In genomic region chr22:32411829-32412592, GRCh38 we compare ENCODE assay signal across 8 cellular contexts. TPM values are rescaled to one million over a fixed set of nuclear protein-coding genes. Genes with fewer than 3 reads are reported as not detected.
DNase-seq lines count a peak whose midpoint lies in the region; ATAC-seq and TF ChIP-seq lines count a peak whose summit lies in the region.

RTCB (minus strand) TSS chr22:32412247; CDS start chr22:32412156, 91 bp downstream.

- TF ChIP-seq POLR2A in Raji (IDR thresholded peaks at IDR 0.05; ENCODE audit: insufficient read depth, low read depth, low read length), result peak; percentile 68

- H3K27ac Mint-ChIP-seq in CD8-positive, alpha-beta memory T cell, result peak within 1 kb of the TSS; percentile 83 to 98 (median 94)
- H3K27ac Mint-ChIP-seq in naive thymus-derived CD4-positive, alpha-beta T cell, result peak within 1 kb of the TSS; percentile 90 to 98 (median 96)
- H3K27ac Mint-ChIP-seq in stimulated activated effector memory CD8-positive, alpha-beta T cell treated with anti-CD3 and anti-CD28 coated beads, Interleukin-12 subunit alpha, Interleukin-12 subunit beta, amount 100 ng/mL, for 72 hours, result peak within 1 kb of the TSS; percentile 95

- peaks cover 8% of the 10 kb centered on the region for H3K36me3 ChIP-seq in CD8-positive, alpha-beta memory T cell (ENCODE audit: insufficient read depth, low read length)
- H3K36me3 ChIP-seq in naive thymus-derived CD4-positive, alpha-beta T cell (ENCODE audit: control insufficient read depth in 2 of 3, insufficient read depth in 3 of 3, low read length in 3 of 3), result peaks cover 0 to 21% (median 0%) of the 10 kb centered on the region in 3 experiments

- H3K27me3 Mint-ChIP-seq in CD8-positive, alpha-beta memory T cell, result peaks cover 0 to 1% of the 10 kb centered on the region in 2 donors
- H3K27me3 Mint-ChIP-seq in naive thymus-derived CD4-positive, alpha-beta T cell, result peaks cover 0 to 11% (median 0%) of the 10 kb centered on the region in 5 donors

- no peaks in the 10 kb centered on the region for H3K9me3 ChIP-seq in CD8-positive, alpha-beta memory T cell (ENCODE audit: low read length)
- H3K9me3 ChIP-seq in naive thymus-derived CD4-positive, alpha-beta T cell (ENCODE audit: control insufficient read depth in 2 of 3, low read length in 3 of 3), result no peaks in the 10 kb centered on the region

- no peaks in the 10 kb centered on the region for H3K27me3 ChIP-seq in CD8-positive, alpha-beta memory T cell (ENCODE audit: insufficient read depth, low read length, poor library complexity, severe bottlenecking)
- no peaks in the 10 kb centered on the region for H3K27me3 ChIP-seq in naive thymus-derived CD4-positive, alpha-beta T cell (ENCODE audit: control insufficient read depth in 2 of 2, insufficient read depth in 2 of 2, low read length in 2 of 2)

- POLR2A ChIA-PET in CD8-positive, alpha-beta memory T cell (lab: Charles Lee), result interaction anchor here (0.8 to 2.4 kb wide), 2 partner anchors 9 to 63 kb away, joined by 3 to 17 read pairs; partner anchors contain the start of gene FBXO7
- POLR2A ChIA-PET in naive thymus-derived CD4-positive, alpha-beta T cell (lab: Charles Lee), result interaction anchor here (0.7 to 2.8 kb wide), 2 partner anchors 15 to 63 kb away, joined by 3 to 26 read pairs; partner anchors contain the start of gene FBXO7

- peaks cover 0 to 39% (median 15%) of the 10 kb centered on the region in 3 donors for H3K36me3 Mint-ChIP-seq in CD8-positive, alpha-beta memory T cell
- peaks cover 3 to 15% (median 14%) of the 10 kb centered on the region in 5 donors for H3K36me3 Mint-ChIP-seq in naive thymus-derived CD4-positive, alpha-beta T cell
- peaks cover 39% of the 10 kb centered on the region for H3K36me3 Mint-ChIP-seq in stimulated activated effector memory CD8-positive, alpha-beta T cell treated with anti-CD3 and anti-CD28 coated beads, Interleukin-12 subunit alpha, Interleukin-12 subunit beta, amount 100 ng/mL, for 72 hours

- TF ChIP-seq CTCF in LNCaP clone FGC (IDR thresholded peaks at IDR 0.05; ENCODE audit: control insufficient read depth, extremely low read depth, insufficient read depth), result no peak

- H3K4me1 ChIP-seq in CD8-positive, alpha-beta memory T cell (ENCODE audit: insufficient read depth, low read length), result peaks cover 22% of the 10 kb centered on the region
- peaks cover 12 to 14% of the 10 kb centered on the region in 2 donors for H3K4me1 ChIP-seq in naive thymus-derived CD4-positive, alpha-beta T cell (ENCODE audit: control insufficient read depth in 2 of 2, insufficient read depth in 2 of 2, low read length in 2 of 2)

- CTCF ChIA-PET in CD8-positive, alpha-beta memory T cell (lab: Charles Lee), result interaction anchor here (1.0 to 2.1 kb wide), 6 partner anchors 20 to 1778 kb away, joined by 3 to 12 read pairs (median 3); partner anchors contain the start of gene FBXO7
- CTCF ChIA-PET in naive thymus-derived CD4-positive, alpha-beta T cell (lab: Charles Lee), result interaction anchor here (1.4 kb wide), 1 partner anchor 13 kb away, joined by 3 read pairs; no protein-coding TSS in a partner anchor

- peak within 1 kb of the TSS; percentile 86 for H3K4me3 ChIP-seq in CD8-positive, alpha-beta memory T cell (ENCODE audit: low read length)
- peak within 1 kb of the TSS; percentile 93 for H3K4me3 ChIP-seq in LNCaP clone FGC (ENCODE audit: low read depth, low read length)
- peak within 1 kb of the TSS; percentile 89 for H3K4me3 ChIP-seq in naive thymus-derived CD4-positive, alpha-beta T cell (ENCODE audit: low read length)

- intact Hi-C loops in naive thymus-derived CD4-positive, alpha-beta T cell (cut with micrococcal nuclease), result loop anchor here (1.0 to 10.0 kb wide), 7 partner anchors 62 to 747 kb away; partner anchors contain the start of genes FBXO7 (in 2 of the 2), DEPDC5 (in 1 of the 2), PISD (in 1 of the 2) and PRR14L (in 1 of the 2)

- peak; percentile 52 for ATAC-seq in GM21390 (IDR thresholded peaks at IDR 0.05; ENCODE audit: unreplicated experiment)
- ATAC-seq in naive thymus-derived CD4-positive, alpha-beta T cell, result peak; percentile 94
- ATAC-seq in stimulated activated effector memory CD8-positive, alpha-beta T cell treated with anti-CD3 and anti-CD28 coated beads, Interleukin-12 subunit alpha, Interleukin-12 subunit beta, amount 100 ng/mL, for 72 hours, result peak; percentile 90

- H3K9me3 Mint-ChIP-seq in CD8-positive, alpha-beta memory T cell, result no peaks in the 10 kb centered on the region
- H3K9me3 Mint-ChIP-seq in naive thymus-derived CD4-positive, alpha-beta T cell, result peaks cover 0 to 5% (median 0%) of the 10 kb centered on the region in 11 donors
- H3K9me3 Mint-ChIP-seq in stimulated activated effector memory CD8-positive, alpha-beta T cell treated with anti-CD3 and anti-CD28 coated beads, Interleukin-12 subunit alpha, Interleukin-12 subunit beta, amount 100 ng/mL, for 72 hours, result no peaks in the 10 kb centered on the region

- peaks cover 44 to 61% (median 52%) of the 10 kb centered on the region in 3 donors for H3K4me1 Mint-ChIP-seq in CD8-positive, alpha-beta memory T cell
- peaks cover 22 to 62% (median 58%) of the 10 kb centered on the region in 7 donors for H3K4me1 Mint-ChIP-seq in naive thymus-derived CD4-positive, alpha-beta T cell
- peaks cover 22% of the 10 kb centered on the region for H3K4me1 Mint-ChIP-seq in stimulated activated effector memory CD8-positive, alpha-beta T cell treated with anti-CD3 and anti-CD28 coated beads, Interleukin-12 subunit alpha, Interleukin-12 subunit beta, amount 100 ng/mL, for 72 hours

- DNase-seq in CD8-positive, alpha-beta memory T cell, result peak; percentile 84 to 94 (median 88)
- DNase-seq in LNCaP clone FGC (ENCODE audit: low read depth) (peak; percentile 84), fibroblast of peridontal ligament (ENCODE audit: extremely low read depth) (peak; percentile 96)
- peak; percentile 92 for DNase-seq in activated effector memory CD4-positive, alpha-beta T cell treated with Interleukin-2 at 50 U/mL for 16 hours
- DNase-seq in naive thymus-derived CD4-positive, alpha-beta T cell, result peak; percentile 86 to 93 (median 90)
- DNase-seq in stimulated activated effector memory CD8-positive, alpha-beta T cell treated with anti-CD3 and anti-CD28 coated beads, Interleukin-12 subunit alpha, Interleukin-12 subunit beta, amount 100 ng/mL, for 72 hours (ENCODE audit: low spot score in 2 of 2), result peak; percentile 83 to 92

- H3K27ac ChIP-seq in CD8-positive, alpha-beta memory T cell (ENCODE audit: low read depth, low read length), result peak within 1 kb of the TSS; percentile 74
- peak within 1 kb of the TSS; percentile 92 for H3K27ac ChIP-seq in naive thymus-derived CD4-positive, alpha-beta T cell (ENCODE audit: low read depth, low read length)

- H3K4me3 Mint-ChIP-seq in CD8-positive, alpha-beta memory T cell, result peak within 1 kb of the TSS; percentile 95 to 100 (median 98)
- H3K4me3 Mint-ChIP-seq in naive thymus-derived CD4-positive, alpha-beta T cell, result peak within 1 kb of the TSS; percentile 96 to 99 (median 98)
- peak within 1 kb of the TSS; percentile 86 for H3K4me3 Mint-ChIP-seq in stimulated activated effector memory CD8-positive, alpha-beta T cell treated with anti-CD3 and anti-CD28 coated beads, Interleukin-12 subunit alpha, Interleukin-12 subunit beta, amount 100 ng/mL, for 72 hours

RNA-seq across cellular contexts. Expression of gene RTCB, which starts in this region (rescaled TPM):
- 100 to 1,000 TPM in 1 of 2 experiments, 10 to 100 TPM in 1; 97.7 to 104 TPM for total RNA-seq in CD8-positive, alpha-beta memory T cell
- polyA plus RNA-seq in CD8-positive, alpha-beta memory T cell, result 103 TPM
- total RNA-seq in naive thymus-derived CD4-positive, alpha-beta T cell, result 10 to 100 TPM; 41.6 to 59.7 (median 54.6) TPM
- polyA plus RNA-seq in naive thymus-derived CD4-positive, alpha-beta T cell, result 100 to 1,000 TPM; 101 to 126 TPM

Comparison
In these comparisons a context has a peak if more than half of its experiments do, and no peak if none do; other contexts are left out.
1. Peak in every context shown above with its lines: DNase-seq, ATAC-seq, H3K4me3 ChIP-seq and H3K27ac ChIP-seq.